In genomic region chr7:12939694-12940093, GRCh38 we compare ENCODE assay signal across 11 cellular contexts.
"Had no signal": no experiment of that assay in that cellular context is flagged by ENCODE, and none has a peak within 500 bp of the region (broad histone marks: within the 10 kb centered on the region; RNA-seq: fewer than 3 reads in every experiment).

No MANE protein-coding gene starts in this region.

- DNase-seq: GM23248, GOT3, H7, H9, HCEC 1CT, HFFc6 had no signal

- FAIRE-seq: H1, H54 had no signal

- H3K27ac ChIP-seq: GM23248 had no signal

- H3K4me1 ChIP-seq: HAP-1 had no signal

- H3K36me3 ChIP-seq: HAP-1 had no signal

- H3K4me3 ChIP-seq: GM23248, GM23338, HAP-1 had no signal

- H3K4me2 ChIP-seq: GM23338 had no signal

- ATAC-seq: GM23338, HCT116 had no signal

- H3K9ac ChIP-seq: GM23248 had no signal

- H2AFZ ChIP-seq: GM23248, GM23338 had no signal
